In the genomic region with DNA sequence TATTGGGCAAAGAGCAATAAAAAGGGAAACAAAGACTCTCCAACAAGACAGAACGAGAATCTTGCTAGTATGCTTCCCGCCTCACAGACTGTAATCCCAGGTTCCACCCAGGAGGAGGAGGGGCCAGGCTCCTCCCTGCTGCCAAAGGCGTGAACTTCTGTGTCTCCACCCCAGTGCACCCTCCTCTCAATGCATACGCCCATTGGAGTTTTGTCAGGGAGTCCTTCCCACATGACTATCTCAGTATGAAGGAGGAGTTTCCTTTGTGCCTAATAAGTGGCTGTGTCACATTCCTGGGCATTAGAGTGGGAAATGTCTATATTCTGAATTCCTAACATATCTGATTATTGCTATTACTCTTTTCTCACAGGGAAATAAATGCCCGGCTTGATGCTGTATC, we compare ENCODE assay signal across 22 cellular contexts.
DNase-seq lines count a peak whose midpoint lies in the region; TF ChIP-seq lines count a peak whose summit lies in the region.
"Had no signal": no experiment of that assay in that cellular context is flagged by ENCODE, and none has a peak within 500 bp of the region (broad histone marks: within the 10 kb centered on the region; RNA-seq: fewer than 3 reads in every experiment).

No MANE protein-coding gene starts in this region.

- TF ChIP-seq CTCF in dorsolateral prefrontal cortex (IDR thresholded peaks at IDR 0.05 in 54 of 56, conservative IDR thresholded peaks at IDR 0.05 in 2 of 56; ENCODE audit: low read depth in 1 of 56, partially characterized antibody in 56 of 56) (no peak), ascending aorta (IDR thresholded peaks at IDR 0.05) (no peak), esophagus squamous epithelium (IDR thresholded peaks at IDR 0.05) (no peak), GM13976 (IDR thresholded peaks at IDR 0.05; ENCODE audit: borderline replicate concordance, control extremely low read depth, extremely low read depth, insufficient read depth, missing control alignments) (no peak)

- intact Hi-C loops in dorsolateral prefrontal cortex (cut with DNase I) (no loop called here), ascending aorta (cut with DNase I) (no loop called here), esophagus squamous epithelium (cut with DNase I) (no loop called here)

- POLR2A ChIA-PET in activated CD4-positive, alpha-beta memory T cell treated with anti-CD3 and anti-CD28 coated beads, Interleukin-2, amount 10 ng/mL, durations not matched to agents 7 days and 5 days (lab: Charles Lee): no interaction called here

- H3K4me1 Mint-ChIP-seq in activated CD4-positive, alpha-beta memory T cell treated with anti-CD3 and anti-CD28 coated beads, Interleukin-2, amount 10 ng/mL, durations not matched to agents 7 days and 5 days: peaks cover 56% of the 10 kb centered on the region

- peak overlapping the region; percentile 78 for H3K27ac Mint-ChIP-seq in activated CD4-positive, alpha-beta memory T cell treated with anti-CD3 and anti-CD28 coated beads, Interleukin-2, amount 10 ng/mL, durations not matched to agents 7 days and 5 days

- in situ Hi-C loops in GM13976 (cut with MboI; ENCODE audit: low sequenced_read_pairs, unreplicated experiment): no loop called here

- H3K27me3 Mint-ChIP-seq in activated CD4-positive, alpha-beta memory T cell treated with anti-CD3 and anti-CD28 coated beads, Interleukin-2, amount 10 ng/mL, durations not matched to agents 7 days and 5 days: no peaks in the 10 kb centered on the region
- H3K27me3 Mint-ChIP-seq: CD8-positive, alpha-beta memory T cell had no signal

- no peaks in the 10 kb centered on the region for H3K9me3 Mint-ChIP-seq in activated CD4-positive, alpha-beta memory T cell treated with anti-CD3 and anti-CD28 coated beads, Interleukin-2, amount 10 ng/mL, durations not matched to agents 7 days and 5 days
- H3K9me3 Mint-ChIP-seq: CD8-positive, alpha-beta memory T cell; immature natural killer cell had no signal

- H3K36me3 Mint-ChIP-seq in activated CD4-positive, alpha-beta memory T cell treated with anti-CD3 and anti-CD28 coated beads, Interleukin-2, amount 10 ng/mL, durations not matched to agents 7 days and 5 days (ENCODE audit: low read depth): peaks cover 50% of the 10 kb centered on the region

- H3K27me3 ChIP-seq in dorsolateral prefrontal cortex: no peaks in the 10 kb centered on the region
- H3K27me3 ChIP-seq in ascending aorta: no peaks in the 10 kb centered on the region
- no peaks in the 10 kb centered on the region for H3K27me3 ChIP-seq in esophagus squamous epithelium
- H3K27me3 ChIP-seq: body of pancreas, stomach, upper lobe of left lung had no signal

- no peak for TF ChIP-seq POLR2A in esophagus squamous epithelium (IDR thresholded peaks at IDR 0.05)

- WGBS in esophagus squamous epithelium, 2 donors: 88 to 90% methylated on average over 5 of the region's 5 CpGs

- H3K27ac ChIP-seq in dorsolateral prefrontal cortex: no peak overlapping the region
- no peak overlapping the region for H3K27ac ChIP-seq in ascending aorta
- no peak overlapping the region for H3K27ac ChIP-seq in esophagus squamous epithelium
- H3K27ac ChIP-seq: body of pancreas, prostate gland, RWPE1, skin epidermis, stomach, upper lobe of left lung had no signal

- no peak overlapping the region for H3K4me3 Mint-ChIP-seq in activated CD4-positive, alpha-beta memory T cell treated with anti-CD3 and anti-CD28 coated beads, Interleukin-2, amount 10 ng/mL, durations not matched to agents 7 days and 5 days
- H3K4me3 Mint-ChIP-seq: immature natural killer cell had no signal

- H3K4me1 ChIP-seq in ascending aorta (no peaks in the 10 kb centered on the region), esophagus squamous epithelium (no peaks in the 10 kb centered on the region)
- H3K4me1 ChIP-seq: body of pancreas, prostate gland, stomach, upper lobe of left lung had no signal

- DNase-seq in EL: peak; percentile 18
- peak; percentile 4 for DNase-seq in HT-29 (ENCODE audit: low spot score)
- no peak for DNase-seq in activated CD4-positive, alpha-beta memory T cell treated with anti-CD3 and anti-CD28 coated beads, Interleukin-2, amount 10 ng/mL, durations not matched to agents 7 days and 5 days
- DNase-seq in iPS-NIHi11 (ENCODE audit: low spot score): peak; percentile 55
- no peak for DNase-seq in dorsolateral prefrontal cortex
- DNase-seq in ascending aorta (ENCODE audit: low spot score in 2 of 2): no peak
- no peak for DNase-seq in esophagus squamous epithelium (lab: John Stamatoyannopoulos, UW)
- no peak for DNase-seq in GM13976 (ENCODE audit: low spot score)
- DNase-seq: activated CD4-positive, alpha-beta T cell treated with anti-CD3 and anti-CD28 coated beads, Interleukin-2, amount 50 U/mL, for 1 hour; body of pancreas; CD8-positive, alpha-beta memory T cell; dermis blood vessel endothelial cell; HCEC 1CT; immature natural killer cell; KBM-7; NCI-H1930; NCI-H510A; stomach; upper lobe of left lung had no signal

- no peak overlapping the region for H3K4me3 ChIP-seq in dorsolateral prefrontal cortex
- no peak overlapping the region for H3K4me3 ChIP-seq in ascending aorta
- H3K4me3 ChIP-seq in esophagus squamous epithelium: no peak overlapping the region
- H3K4me3 ChIP-seq: body of pancreas, prostate gland, skin epidermis, stomach, upper lobe of left lung had no signal

- CTCF ChIA-PET in activated CD4-positive, alpha-beta memory T cell treated with anti-CD3 and anti-CD28 coated beads, Interleukin-2, amount 10 ng/mL, durations not matched to agents 7 days and 5 days (lab: Charles Lee): no interaction called here

- H3K36me3 ChIP-seq in ascending aorta (no peaks in the 10 kb centered on the region), esophagus squamous epithelium (peaks cover 0 to 20% (median 0%) of the 10 kb centered on the region in 3 donors)
- H3K36me3 ChIP-seq: prostate gland had no signal

- no peaks in the 10 kb centered on the region for H3K9me3 ChIP-seq in ascending aorta
- H3K9me3 ChIP-seq in esophagus squamous epithelium: no peaks in the 10 kb centered on the region
- H3K9me3 ChIP-seq: body of pancreas, prostate gland, stomach, upper lobe of left lung had no signal

Comparison
In these comparisons a context has a peak if more than half of its experiments do, and no peak if none do; other contexts are left out.
1. DNase-seq: peak in EL (single experiment), HT-29 (single experiment) and iPS-NIHi11 (single experiment); none in activated CD4-positive, alpha-beta memory T cell treated with anti-CD3 and anti-CD28 coated beads, Interleukin-2, amount 10 ng/mL, durations not matched to agents 7 days and 5 days (single experiment), dorsolateral prefrontal cortex (0 of 10), ascending aorta (0 of 2), esophagus squamous epithelium (single experiment) and GM13976 (single experiment).